Comparison of ENCODE assay signal across 9 cellular contexts in the genomic region with DNA sequence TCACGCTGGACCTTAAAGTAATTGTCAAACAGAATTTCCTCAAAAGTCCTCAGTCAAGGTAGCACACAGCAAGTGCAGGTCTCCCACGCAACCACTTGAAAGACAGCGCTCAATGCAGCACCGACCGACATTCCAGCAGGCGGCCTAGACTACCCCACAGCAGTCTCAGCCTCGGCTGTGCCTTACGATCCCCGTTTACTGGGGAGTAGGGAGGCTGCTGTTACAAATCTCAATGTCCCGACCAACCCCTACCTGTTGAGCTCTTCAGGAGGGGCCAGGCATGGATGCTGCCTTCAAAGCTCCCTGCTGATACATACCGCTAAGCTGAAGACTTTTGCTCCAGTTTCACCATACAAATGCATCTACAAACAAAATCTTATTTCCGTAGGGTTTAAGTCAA. TPM values are rescaled to one million over a fixed set of nuclear protein-coding genes. Genes with fewer than 3 reads are reported as not detected.
DNase-seq lines count a peak whose midpoint lies in the region; ATAC-seq and TF ChIP-seq lines count a peak whose summit lies in the region.
"Had no signal": no experiment of that assay in that cellular context is flagged by ENCODE, and none has a peak within 500 bp of the region (broad histone marks: within the 10 kb centered on the region; RNA-seq: fewer than 3 reads in every experiment).

No MANE protein-coding gene starts in this region.

- H3K36me3 ChIP-seq in HEK293 (ENCODE audit: control insufficient read depth in 2 of 2, insufficient read depth in 1 of 2, low read length in 2 of 2) = peaks cover 0 to 21% of the 10 kb centered on the region in 2 experiments; a peak in 2 of 3 replicates

- peaks cover 1% of the 10 kb centered on the region for H3K36me3 Mint-ChIP-seq in glutamatergic neuron (ENCODE audit: unreplicated experiment)
- peaks cover 69% of the 10 kb centered on the region for H3K36me3 Mint-ChIP-seq in stimulated activated effector memory CD8-positive, alpha-beta T cell treated with anti-CD3 and anti-CD28 coated beads, Interleukin-12 subunit alpha, Interleukin-12 subunit beta, amount 100 ng/mL, for 72 hours

- peaks cover 4% of the 10 kb centered on the region for H3K9me3 Mint-ChIP-seq in glutamatergic neuron (ENCODE audit: unreplicated experiment)
- H3K9me3 Mint-ChIP-seq in stimulated activated effector memory CD8-positive, alpha-beta T cell treated with anti-CD3 and anti-CD28 coated beads, Interleukin-12 subunit alpha, Interleukin-12 subunit beta, amount 100 ng/mL, for 72 hours = no peaks in the 10 kb centered on the region

- no peak overlapping the region for H3K4me3 Mint-ChIP-seq in glutamatergic neuron (ENCODE audit: unreplicated experiment)
- H3K4me3 Mint-ChIP-seq in stimulated activated effector memory CD8-positive, alpha-beta T cell treated with anti-CD3 and anti-CD28 coated beads, Interleukin-12 subunit alpha, Interleukin-12 subunit beta, amount 100 ng/mL, for 72 hours = no peak overlapping the region

- H3K9me3 ChIP-seq in HEK293 (ENCODE audit: control insufficient read depth, insufficient read depth, low read depth, low read length) = no peaks in the 10 kb centered on the region

- no peak overlapping the region for H3K4me3 ChIP-seq in HEK293 (ENCODE audit: low read depth, low read length)

- H3K4me1 Mint-ChIP-seq in glutamatergic neuron (ENCODE audit: low read depth, unreplicated experiment) = peaks cover 33% of the 10 kb centered on the region
- H3K4me1 Mint-ChIP-seq in stimulated activated effector memory CD8-positive, alpha-beta T cell treated with anti-CD3 and anti-CD28 coated beads, Interleukin-12 subunit alpha, Interleukin-12 subunit beta, amount 100 ng/mL, for 72 hours = peaks cover 88% of the 10 kb centered on the region

- no peak overlapping the region for H3K27ac Mint-ChIP-seq in glutamatergic neuron (ENCODE audit: unreplicated experiment)
- H3K27ac Mint-ChIP-seq in stimulated activated effector memory CD8-positive, alpha-beta T cell treated with anti-CD3 and anti-CD28 coated beads, Interleukin-12 subunit alpha, Interleukin-12 subunit beta, amount 100 ng/mL, for 72 hours = no peak overlapping the region

- DNase-seq in activated CD4-positive, alpha-beta T cell treated with anti-CD3 and anti-CD28 coated beads, Interleukin-2, amount 50 U/mL, for 4 hours = peak; percentile 49 to 51
- peak; percentile 22 for DNase-seq in glutamatergic neuron
- peak; percentile 52 for DNase-seq in stimulated activated CD4-positive, alpha-beta T cell treated with anti-CD3 and anti-CD28 coated beads, Interleukin-4, amount 100 ng/mL, for 1 hour
- no peak for DNase-seq in SKM-1 (lab: John Stamatoyannopoulos, UW; ENCODE audit: unreplicated experiment)
- DNase-seq in stimulated activated effector memory CD8-positive, alpha-beta T cell treated with anti-CD3 and anti-CD28 coated beads, Interleukin-12 subunit alpha, Interleukin-12 subunit beta, amount 100 ng/mL, for 72 hours (ENCODE audit: low spot score in 2 of 2) = no peak
- DNase-seq: effector CD4-positive, alpha-beta T cell had no signal

- no peak for ATAC-seq in GM18517 (IDR thresholded peaks at IDR 0.05; ENCODE audit: unreplicated experiment)
- ATAC-seq in stimulated activated effector memory CD8-positive, alpha-beta T cell treated with anti-CD3 and anti-CD28 coated beads, Interleukin-12 subunit alpha, Interleukin-12 subunit beta, amount 100 ng/mL, for 72 hours = no peak
- no peak for ATAC-seq in GM19397 (IDR thresholded peaks at IDR 0.05; ENCODE audit: unreplicated experiment)

- peaks cover 32% of the 10 kb centered on the region for H3K4me1 ChIP-seq in HEK293 (ENCODE audit: control insufficient read depth, insufficient read depth, low read length)

- CTCF ChIA-PET in HEK293 (lab: Yijun Ruan, JAX) = interaction anchor here (0.6 to 0.7 kb wide), 2 partner anchors 14 to 16 kb away, joined by 3 read pairs; no protein-coding TSS in a partner anchor

- POLR2A ChIA-PET in HEK293 (lab: Yijun Ruan, JAX) = no interaction called here

- no peak overlapping the region for H3K27ac ChIP-seq in HEK293 (ENCODE audit: extremely low read depth, low read depth, low read length)

- H3K27me3 Mint-ChIP-seq in glutamatergic neuron (ENCODE audit: unreplicated experiment) = peaks cover 10% of the 10 kb centered on the region

- TF ChIP-seq CTCF in HEK293 (tag by site-specific recombination; IDR thresholded peaks at IDR 0.05) = no peak
- TF ChIP-seq CTCF in glutamatergic neuron (IDR thresholded peaks at IDR 0.05; ENCODE audit: partially characterized antibody, unreplicated experiment) = no peak

TF ChIP-seq in HEK293, 187 proteins besides CTCF, POLR2A, EP300 and RAD21:
- peak; percentile 51 for TF ChIP-seq ZIC2 (tag by site-specific recombination; IDR thresholded peaks at IDR 0.05)
- peak; percentile 28; the same call in 1 of the 2 replicates for TF ChIP-seq ZNF600 (tag by site-specific recombination; IDR thresholded peaks at IDR 0.05)
- no peak for TF ChIP-seq HOXA7 (CRISPR knock-in tag; IDR thresholded peaks at IDR 0.05; ENCODE audit: borderline replicate concordance)
- peak; percentile 94 for TF ChIP-seq SCRT2 (tag by site-specific recombination; IDR thresholded peaks at IDR 0.05)
- peak; percentile 76 for TF ChIP-seq ZNF341 (tag by site-specific recombination; IDR thresholded peaks at IDR 0.05; ENCODE audit: low read depth)
- TF ChIP-seq MZF1 (tag by site-specific recombination; IDR thresholded peaks at IDR 0.05; ENCODE audit: borderline replicate concordance) = peak; percentile 85; the same call in 1 of the 2 replicates
- peak; percentile 73 for TF ChIP-seq SCRT1 (tag by site-specific recombination; IDR thresholded peaks at IDR 0.05; ENCODE audit: borderline replicate concordance)
- TF ChIP-seq ZNF239 (tag by site-specific recombination; IDR thresholded peaks at IDR 0.05) = no peak

RNA-seq across cellular contexts. Expression of a gene that starts 21.8 kb away (rescaled TPM):
- 19.7 TPM for total RNA-seq in glutamatergic neuron (ENCODE audit: unreplicated experiment)

RNA-seq across cellular contexts. Expression of a gene that starts 38.8 kb away (rescaled TPM):
- 19.3 TPM for total RNA-seq in glutamatergic neuron (ENCODE audit: unreplicated experiment)

Comparison
In these comparisons a context has a peak if more than half of its experiments do, and no peak if none do; other contexts are left out.
1. DNase-seq: peak in activated CD4-positive, alpha-beta T cell treated with anti-CD3 and anti-CD28 coated beads, Interleukin-2, amount 50 U/mL, for 4 hours (2 of 2), glutamatergic neuron (single experiment) and stimulated activated CD4-positive, alpha-beta T cell treated with anti-CD3 and anti-CD28 coated beads, Interleukin-4, amount 100 ng/mL, for 1 hour (single experiment); none in SKM-1 (single experiment) and stimulated activated effector memory CD8-positive, alpha-beta T cell treated with anti-CD3 and anti-CD28 coated beads, Interleukin-12 subunit alpha, Interleukin-12 subunit beta, amount 100 ng/mL, for 72 hours (0 of 2).